In genomic region chr12:20482680-20483079, GRCh38 we compare ENCODE assay signal across 19 cellular contexts.
DNase-seq lines count a peak whose midpoint lies in the region; ATAC-seq, FAIRE-seq and TF ChIP-seq lines count a peak whose summit lies in the region.
"Had no signal": no experiment of that assay in that cellular context is flagged by ENCODE, and none has a peak within 500 bp of the region (broad histone marks: within the 10 kb centered on the region; RNA-seq: fewer than 3 reads in every experiment).

No MANE protein-coding gene starts in this region.

- no peak for TF ChIP-seq RAD21 in HepG2 (CRISPR knock-in tag; IDR thresholded peaks at IDR 0.05)

- H3K27me3 Mint-ChIP-seq in activated CD8-positive, alpha-beta T cell treated with anti-CD3 and anti-CD28 coated beads, Interleukin-2, amount 10 ng/mL, durations not matched to agents 7 days and 5 days (ENCODE audit: low read depth), result no peaks in the 10 kb centered on the region
- H3K27me3 Mint-ChIP-seq: B cell, IgD-negative memory B cell had no signal

- no peaks in the 10 kb centered on the region for H3K9me3 Mint-ChIP-seq in activated CD8-positive, alpha-beta T cell treated with anti-CD3 and anti-CD28 coated beads, Interleukin-2, amount 10 ng/mL, durations not matched to agents 7 days and 5 days (ENCODE audit: insufficient read depth)
- H3K9me3 Mint-ChIP-seq: CD8-positive, alpha-beta T cell had no signal

- H3K4me1 ChIP-seq in GM23248 (ENCODE audit: insufficient read depth) (peaks cover 28% of the 10 kb centered on the region), HepG2 (ENCODE audit: insufficient read depth, low read length) (0 out of 2 replicates have a peak, but pooled peaks cover 4% of the 10 kb centered on the region), neuron (ENCODE audit: insufficient read depth, low read length) (peaks cover 8% of the 10 kb centered on the region)
- H3K4me1 ChIP-seq: BLaER1 treated with 17β-estradiol and CSF1 and Interleukin-3, amounts not matched to agents 10 nM and 100 nM; HAP-1 had no signal

- H3K27ac ChIP-seq in GM23248 (no peak overlapping the region), HepG2 (ENCODE audit: extremely low read length, insufficient read depth, low read length) (no peak overlapping the region)
- H3K27ac ChIP-seq: BLaER1 treated with 17β-estradiol and CSF1 and Interleukin-3, amounts not matched to agents 10 nM and 100 nM had no signal

- H3K9me2 ChIP-seq in GM23248 (ENCODE audit: insufficient read depth), result no peaks in the 10 kb centered on the region

- in situ Hi-C loops in GM23248 (cut with MboI), result no loop called here
- in situ Hi-C loops in HepG2 (cut with HindIII; ENCODE audit: extremely low pct_ligation_motif_present, low pct_unique_long_range_greater_than_20kb), result no loop called here

- H3K27me3 ChIP-seq in GM23248 (replicated peaks; ENCODE audit: insufficient read depth) (no peaks in the 10 kb centered on the region), HepG2 (ENCODE audit: control insufficient read depth in 1 of 2, insufficient read depth in 2 of 2, low read length in 2 of 2) (no peaks in the 10 kb centered on the region), neuron (ENCODE audit: insufficient read depth, low read length) (no peaks in the 10 kb centered on the region)
- H3K27me3 ChIP-seq: BLaER1 treated with 17β-estradiol and CSF1 and Interleukin-3, amounts not matched to agents 10 nM and 100 nM had no signal

- TF ChIP-seq EP300 in HepG2 (IDR thresholded peaks at IDR 0.05; ENCODE audit: low read depth in 2 of 2, low read length in 2 of 2) (no peak), HepG2 (CRISPR knock-in tag; IDR thresholded peaks at IDR 0.05; ENCODE audit: borderline replicate concordance) (no peak)

- no peak overlapping the region for H3K9ac ChIP-seq in GM23248
- H3K9ac ChIP-seq in HepG2 (ENCODE audit: insufficient read depth, low read depth, low read length), result no peak overlapping the region
- H3K9ac ChIP-seq: BLaER1 treated with 17β-estradiol and CSF1 and Interleukin-3, amounts not matched to agents 10 nM and 100 nM had no signal

- ATAC-seq in HepG2 (no peak), HG03097 (IDR thresholded peaks at IDR 0.05; ENCODE audit: low FRiP score, unreplicated experiment) (no peak)
- ATAC-seq in activated CD8-positive, alpha-beta T cell treated with anti-CD3 and anti-CD28 coated beads, Interleukin-2, amount 10 ng/mL, durations not matched to agents 7 days and 5 days, result no peak
- ATAC-seq: CD8-positive, alpha-beta T cell had no signal

- no TSS peak for BruUV-seq in HepG2 (replicated peaks; lab: Mats Ljungman, UMichigan)

- H3K79me2 ChIP-seq in GM23248 (ENCODE audit: insufficient read depth) (no peaks in the 10 kb centered on the region), HepG2 (ENCODE audit: insufficient read depth, low read length) (no peaks in the 10 kb centered on the region)

- POLR2A ChIA-PET in HepG2 (lab: Yijun Ruan, JAX), result no interaction called here
- POLR2A ChIA-PET in activated CD8-positive, alpha-beta T cell treated with anti-CD3 and anti-CD28 coated beads, Interleukin-2, amount 10 ng/mL, durations not matched to agents 7 days and 5 days (lab: Charles Lee), result no interaction called here

- peak; percentile 4 for FAIRE-seq in endometrium (lab: Jason Lieb, UNC)
- no peak for FAIRE-seq in HepG2 (lab: Jason Lieb, UNC)
- FAIRE-seq: H1, HTR-8/SVneo had no signal

- H3K36me3 ChIP-seq in GM23248 (ENCODE audit: low read depth) (no peaks in the 10 kb centered on the region), HepG2 (replicated peaks in 1 of 2; ENCODE audit: control insufficient read depth in 1 of 2, insufficient read depth in 2 of 2, low read length in 2 of 2) (no peaks in the 10 kb centered on the region), neuron (ENCODE audit: insufficient read depth, low read length) (no peaks in the 10 kb centered on the region)
- H3K36me3 ChIP-seq: BLaER1 treated with 17β-estradiol and CSF1 and Interleukin-3, amounts not matched to agents 10 nM and 100 nM; HAP-1 had no signal

- H3F3A ChIP-seq in GM23248 (ENCODE audit: insufficient read depth), result peaks cover 10% of the 10 kb centered on the region

- CTCF ChIA-PET in HepG2 (lab: Yijun Ruan, JAX; ENCODE audit: low intra/inter-chr PET ratio, low total read pairs), result no interaction called here
- CTCF ChIA-PET in activated CD8-positive, alpha-beta T cell treated with anti-CD3 and anti-CD28 coated beads, Interleukin-2, amount 10 ng/mL, durations not matched to agents 7 days and 5 days (lab: Charles Lee), result no interaction called here

- no peaks in the 10 kb centered on the region for H3K4me1 Mint-ChIP-seq in activated CD8-positive, alpha-beta T cell treated with anti-CD3 and anti-CD28 coated beads, Interleukin-2, amount 10 ng/mL, durations not matched to agents 7 days and 5 days (ENCODE audit: low read depth)
- H3K4me1 Mint-ChIP-seq: B cell, IgD-negative memory B cell had no signal

- TF ChIP-seq CTCF in HepG2 (CRISPR knock-in tag; IDR thresholded peaks at IDR 0.05), result no peak

- H3K27ac Mint-ChIP-seq in activated CD8-positive, alpha-beta T cell treated with anti-CD3 and anti-CD28 coated beads, Interleukin-2, amount 10 ng/mL, durations not matched to agents 7 days and 5 days, result no peak overlapping the region
- H3K27ac Mint-ChIP-seq: B cell; CD8-positive, alpha-beta T cell; IgD-negative memory B cell had no signal

- H2AFZ ChIP-seq in GM23248, result peak overlapping the region; percentile 28; the same call in 1 of the 2 replicates
- H2AFZ ChIP-seq in HepG2 (ENCODE audit: low read length), result no peak overlapping the region
- peak overlapping the region; percentile 26 for H2AFZ ChIP-seq in neuron (ENCODE audit: low read depth, low read length)

- TF ChIP-seq POLR2A in HepG2 (IDR thresholded peaks at IDR 0.05; ENCODE audit: insufficient read depth in 1 of 2, low read depth in 2 of 2, low read length in 2 of 2), result no peak

- DNase-seq in GM23248, result no peak
- peak; percentile 2 for DNase-seq in HepG2 (ENCODE audit: low spot score)
- DNase-seq in activated naive CD4-positive, alpha-beta T cell (lab: John Stamatoyannopoulos, UW), result no peak
- no peak for DNase-seq in NCI-H82 (lab: John Stamatoyannopoulos, UW)
- no peak for DNase-seq in activated CD8-positive, alpha-beta T cell treated with anti-CD3 and anti-CD28 coated beads, Interleukin-2, amount 10 ng/mL, durations not matched to agents 7 days and 5 days
- DNase-seq: 8988T; Calu3; CD8-positive, alpha-beta T cell; DMS79 treated with DMSO at 0.1 percent for 48 hours; GF-D8 had no signal

- intact Hi-C loops in HepG2 (cut with micrococcal nuclease; ENCODE audit: unreplicated experiment), result no loop called here

- H3K4me2 ChIP-seq in GM23248 (ENCODE audit: unreplicated experiment) (no peak overlapping the region), HepG2 (ENCODE audit: low read depth, low read length) (no peak overlapping the region)
- H3K4me2 ChIP-seq: BLaER1 treated with 17β-estradiol and CSF1 and Interleukin-3, amounts not matched to agents 10 nM and 100 nM had no signal

- no peak overlapping the region for H3K4me3 ChIP-seq in GM23248
- no peak overlapping the region for H3K4me3 ChIP-seq in HepG2 (replicated peaks in 1 of 3; ENCODE audit: insufficient read depth in 1 of 3, low read depth in 2 of 3, low read length in 3 of 3)
- no peak overlapping the region for H3K4me3 ChIP-seq in neuron (ENCODE audit: low read length)
- H3K4me3 ChIP-seq: BLaER1 treated with 17β-estradiol and CSF1 and Interleukin-3, amounts not matched to agents 10 nM and 100 nM; HAP-1 had no signal

- H3K9me3 ChIP-seq in GM23248 (ENCODE audit: low read depth), result no peaks in the 10 kb centered on the region
- no peaks in the 10 kb centered on the region for H3K9me3 ChIP-seq in HepG2 (ENCODE audit: low read length)
- H3K9me3 ChIP-seq in neuron (ENCODE audit: low read length), result no peaks in the 10 kb centered on the region
- H3K9me3 ChIP-seq: BLaER1 treated with 17β-estradiol and CSF1 and Interleukin-3, amounts not matched to agents 10 nM and 100 nM; HAP-1 had no signal

- no peaks in the 10 kb centered on the region for H3K36me3 Mint-ChIP-seq in activated CD8-positive, alpha-beta T cell treated with anti-CD3 and anti-CD28 coated beads, Interleukin-2, amount 10 ng/mL, durations not matched to agents 7 days and 5 days (ENCODE audit: low read depth)
- H3K36me3 Mint-ChIP-seq: CD8-positive, alpha-beta T cell; IgD-negative memory B cell had no signal

- H4K20me1 ChIP-seq in GM23248 (ENCODE audit: insufficient read depth) (no peaks in the 10 kb centered on the region), HepG2 (ENCODE audit: insufficient read depth, low read length) (no peaks in the 10 kb centered on the region)
- H4K20me1 ChIP-seq: BLaER1 treated with 17β-estradiol and CSF1 and Interleukin-3, amounts not matched to agents 10 nM and 100 nM had no signal

- H3K4me3 Mint-ChIP-seq in activated CD8-positive, alpha-beta T cell treated with anti-CD3 and anti-CD28 coated beads, Interleukin-2, amount 10 ng/mL, durations not matched to agents 7 days and 5 days, result no peak overlapping the region
- H3K4me3 Mint-ChIP-seq: B cell; CD8-positive, alpha-beta T cell; IgD-negative memory B cell had no signal

- 58 to 75% methylated on average over 2 of the region's 2 CpGs for WGBS in GM23248 (ENCODE audit: low coverage in 1 of 2, low lambda C conversion rate in 2 of 2, missing lambda C conversion rate in 2 of 2), 2 experiments
- 2% methylated on average over 2 of the region's 2 CpGs for WGBS in HepG2 (ENCODE audit: low lambda C conversion rate)

TF ChIP-seq in HepG2, 621 proteins besides CTCF, POLR2A, EP300 and RAD21:
- no peak for TF ChIP-seq ZNF160 (CRISPR knock-in tag; IDR thresholded peaks at IDR 0.05)
- TF ChIP-seq ZFX (CRISPR knock-in tag; IDR thresholded peaks at IDR 0.05; ENCODE audit: low read depth), result no peak
- TF ChIP-seq PRPF4 (IDR thresholded peaks at IDR 0.05; ENCODE audit: low read depth, low read length, poor library complexity, severe bottlenecking), result no peak
- TF ChIP-seq ETS1 (CRISPR knock-in tag; IDR thresholded peaks at IDR 0.05), result no peak
- no peak for TF ChIP-seq XBP1 (CRISPR knock-in tag; IDR thresholded peaks at IDR 0.05)
- no peak for TF ChIP-seq NR0B2 (CRISPR knock-in tag; IDR thresholded peaks at IDR 0.05)
- TF ChIP-seq THYN1 (CRISPR knock-in tag; IDR thresholded peaks at IDR 0.05; ENCODE audit: borderline replicate concordance, low read depth), result no peak
